In the genomic region with DNA sequence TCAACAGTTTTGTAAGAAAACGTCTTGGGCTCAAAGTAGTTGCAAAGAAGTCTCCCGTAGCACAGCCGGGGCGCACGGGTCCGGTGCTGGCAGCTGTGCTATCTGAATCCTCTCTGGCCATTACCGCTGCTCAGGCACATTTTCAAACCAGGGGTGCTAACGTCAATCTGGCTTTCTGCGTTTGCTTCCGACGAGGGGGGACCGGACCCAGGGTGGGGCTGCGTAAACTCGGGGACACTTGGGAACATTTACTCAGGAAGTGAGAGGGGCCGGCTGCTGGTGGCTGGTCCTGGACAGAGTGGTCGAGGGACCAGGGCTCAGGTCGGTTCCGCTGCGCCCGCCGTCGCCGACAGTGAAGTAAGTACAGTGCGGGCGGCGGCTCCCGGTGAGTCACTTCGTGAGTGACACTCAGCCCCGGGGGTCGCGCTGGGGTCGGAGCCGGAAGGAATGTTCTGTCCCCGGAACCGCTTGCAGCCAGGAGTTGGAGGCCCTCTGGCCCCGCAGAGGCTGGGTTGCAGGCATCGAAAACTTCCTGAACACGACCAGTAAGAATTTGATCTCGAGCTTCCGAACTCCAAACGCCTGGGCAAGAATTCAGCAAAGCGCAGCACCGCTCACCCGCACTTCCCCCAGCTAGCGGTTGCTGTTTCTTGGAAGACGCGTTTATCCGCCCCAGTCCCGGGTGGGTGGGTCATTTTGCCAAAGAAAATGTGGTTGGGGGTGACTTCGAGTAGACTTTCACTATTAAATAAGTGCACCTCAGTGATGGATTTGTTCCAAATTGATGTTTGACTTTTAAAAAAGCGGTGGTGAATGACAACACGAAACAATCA, we compare ENCODE assay signal across 7 cellular contexts. TPM values are rescaled to one million over a fixed set of nuclear protein-coding genes. Genes with fewer than 3 reads are reported as not detected.
DNase-seq lines count a peak whose midpoint lies in the region; FAIRE-seq and TF ChIP-seq lines count a peak whose summit lies in the region.

No MANE protein-coding gene starts in this region.

- no peak for FAIRE-seq in D721Med (lab: Jason Lieb, UNC)

- peaks cover 13 to 39% (median 24%) of the 10 kb centered on the region in 3 donors for H3K4me1 Mint-ChIP-seq in IgD-negative memory B cell

- H3K4me3 ChIP-seq in fibroblast of the aortic adventitia (ENCODE audit: low read depth, low read length) = peak overlapping the region; percentile 76

- peak; percentile 68 to 69 for DNase-seq in activated T-cell treated with anti-CD3 and anti-CD28 coated beads, Interleukin-2, amount 50 U/mL, for 48 hours
- peak; percentile 71 for DNase-seq in fibroblast of the aortic adventitia (ENCODE audit: low read depth)
- DNase-seq in posterior vena cava (ENCODE audit: low spot score) = peak; percentile 87
- no peak for DNase-seq in D721Med (ENCODE audit: insufficient read length, low spot score)
- DNase-seq in HuH-7 (ENCODE audit: low spot score) = no peak
- DNase-seq in NCI-H226 = no peak

- peaks cover 2% of the 10 kb centered on the region for H3K36me3 Mint-ChIP-seq in IgD-negative memory B cell

- peak overlapping the region in 2 of 3 donors; percentile 59 to 95 for H3K27ac Mint-ChIP-seq in IgD-negative memory B cell

- no peak for TF ChIP-seq CTCF in fibroblast of the aortic adventitia (IDR thresholded peaks at IDR 0.05; ENCODE audit: insufficient read depth, low read length)
- no peak for TF ChIP-seq CTCF in D721Med (IDR thresholded peaks at IDR 0.05; ENCODE audit: insufficient read depth, missing control alignments)

- H3K9me3 Mint-ChIP-seq in IgD-negative memory B cell = peaks cover 0 to 8% (median 2%) of the 10 kb centered on the region in 3 donors

- intact Hi-C loops in posterior vena cava (cut with DNase I) = loop anchor here (5.0 to 10.0 kb wide), 2 partner anchors 702 to 705 kb away; no protein-coding TSS in a partner anchor

- peaks cover 66% of the 10 kb centered on the region for H3K27me3 Mint-ChIP-seq in IgD-negative memory B cell

- H3K4me3 Mint-ChIP-seq in IgD-negative memory B cell = peak overlapping the region; percentile 83 to 91 (median 89)

RNA-seq across cellular contexts. Expression of a gene that starts 1.4 kb away (rescaled TPM):
- polyA plus RNA-seq in IgD-negative memory B cell = 0.70 TPM
- total RNA-seq in fibroblast of the aortic adventitia (ENCODE audit: low replicate concordance) (2.3 and 9.1 TPM in 2 replicates), posterior vena cava (under 1 TPM; 0.62 to 0.97 TPM)

Comparison
In these comparisons a context has a peak if more than half of its experiments do, and no peak if none do; other contexts are left out.
1. DNase-seq: peak in activated T-cell treated with anti-CD3 and anti-CD28 coated beads, Interleukin-2, amount 50 U/mL, for 48 hours (2 of 2), fibroblast of the aortic adventitia (single experiment) and posterior vena cava (single experiment); none in D721Med (single experiment), HuH-7 (single experiment) and NCI-H226 (single experiment).